In genomic region chr3:171838218-171838720, GRCh38 we compare ENCODE assay signal across 8 cellular contexts. TPM values are rescaled to one million over a fixed set of nuclear protein-coding genes. Genes with fewer than 3 reads are reported as not detected.
DNase-seq lines count a peak whose midpoint lies in the region.

No MANE protein-coding gene starts in this region.

- DNase-seq in EH (ENCODE audit: low read depth) (peak; percentile 84), RPMI7951 (ENCODE audit: low read depth) (peak; percentile 88), head of caudate nucleus (peak in 38 of 42 donors; percentile 15 to 79 (median 53)), posterior vena cava (ENCODE audit: low spot score) (peak; percentile 81), T-helper 9 cell (no peak), COLO668 (lab: John Stamatoyannopoulos, UW; ENCODE audit: unreplicated experiment) (no peak), immature natural killer cell (no peak)
- no peak for DNase-seq in effector CD8-positive, alpha-beta T cell (lab: John Stamatoyannopoulos, UW)

- no peak overlapping the region for H3K27ac Mint-ChIP-seq in immature natural killer cell

- no peaks in the 10 kb centered on the region for H3K4me1 Mint-ChIP-seq in immature natural killer cell

- H3K27me3 Mint-ChIP-seq in immature natural killer cell (ENCODE audit: low read depth in 3 of 3) = peaks cover 0 to 3% (median 0%) of the 10 kb centered on the region in 3 donors

- H3K4me3 Mint-ChIP-seq in immature natural killer cell = no peak overlapping the region

- no peaks in the 10 kb centered on the region for H3K9me3 Mint-ChIP-seq in immature natural killer cell

- intact Hi-C loops in head of caudate nucleus (cut with DNase I) (no loop called here), posterior vena cava (cut with DNase I) (no loop called here)

- peaks cover 0 to 4% (median 0%) of the 10 kb centered on the region in 3 donors for H3K36me3 Mint-ChIP-seq in immature natural killer cell

RNA-seq across cellular contexts. Expression of gene TMEM212, which starts 4.9 kb away (rescaled TPM):
- total RNA-seq in RPMI7951 (2014; rRNA removed; shearing (Covaris generic)) = not detected in 2 replicates
- not detected for total RNA-seq in posterior vena cava
- not detected for polyA plus RNA-seq in immature natural killer cell

RNA-seq across cellular contexts. Expression of gene PLD1, which starts 28.0 kb away (rescaled TPM):
- 9.7 and 10.9 TPM in 2 replicates for total RNA-seq in RPMI7951 (2014; rRNA removed; shearing (Covaris generic))
- 10 to 100 TPM; 18.5 to 30.9 TPM for total RNA-seq in posterior vena cava
- polyA plus RNA-seq in immature natural killer cell = 1 to 10 TPM in 2 of 3 donors, not detected in 1; 3.8 to 7.2 TPM

Comparison
In these comparisons a context has a peak if more than half of its experiments do, and no peak if none do; other contexts are left out.
1. DNase-seq: peak in EH (single experiment), RPMI7951 (single experiment), head of caudate nucleus (38 of 42) and posterior vena cava (single experiment); none in T-helper 9 cell (single experiment), effector CD8-positive, alpha-beta T cell (single experiment), COLO668 (single experiment) and immature natural killer cell (0 of 3).